10 cellular contexts compared by ENCODE assay signal in the genomic region with DNA sequence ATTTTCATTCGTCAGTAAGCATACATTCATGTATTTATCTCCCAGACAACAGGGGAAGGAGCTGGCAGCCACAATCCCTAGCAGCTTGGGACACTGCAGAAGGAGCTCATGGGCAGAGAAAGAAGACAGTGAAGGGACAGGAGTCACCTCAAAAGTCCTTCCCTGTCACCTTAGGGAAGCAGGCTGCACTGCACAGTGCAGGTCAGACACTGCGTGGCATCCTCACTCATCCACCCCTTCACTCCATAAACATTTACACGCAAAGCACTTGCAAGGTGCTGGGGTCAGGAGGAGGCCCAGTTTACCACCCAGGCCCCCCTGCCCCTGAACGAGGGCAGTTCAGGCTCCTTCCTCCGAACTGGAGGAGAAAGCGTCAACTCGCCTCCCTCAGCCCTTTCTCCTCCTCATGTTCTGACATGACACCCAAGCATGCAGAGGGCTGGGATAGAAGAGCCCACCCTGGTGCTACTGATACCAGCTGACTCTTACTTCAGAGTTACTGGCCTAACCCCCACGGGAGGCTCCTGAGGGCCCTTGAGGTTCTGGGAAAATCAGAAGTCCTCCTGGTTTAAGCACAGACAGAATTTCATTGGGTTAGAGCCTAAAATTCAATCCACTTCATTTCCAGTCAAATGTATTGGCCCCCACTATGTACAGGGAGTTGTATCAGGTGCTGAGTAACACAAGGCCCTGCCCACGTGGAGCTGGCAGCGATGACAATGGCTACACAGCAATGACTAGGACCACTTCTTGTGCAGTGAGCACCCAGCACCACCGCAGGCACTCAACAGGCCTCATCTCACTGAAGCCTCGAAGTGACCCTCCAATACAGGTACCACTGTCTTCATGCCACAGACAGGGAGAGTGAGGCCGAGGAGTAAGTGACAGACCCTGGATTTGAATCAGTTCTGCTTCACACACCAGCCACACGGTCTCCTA.
A peak's percentile ranks its signal among the peaks of the same experiment; 100 is the strongest.
DNase-seq lines count a peak whose midpoint lies in the region; ATAC-seq, FAIRE-seq and TF ChIP-seq lines count a peak whose summit lies in the region.
"Had no signal": no experiment of that assay in that cellular context is flagged by ENCODE, and none has a peak within 500 bp of the region (broad histone marks: within the 10 kb centered on the region; RNA-seq: fewer than 3 reads in every experiment).

No MANE protein-coding gene starts in this region.

- no peaks in the 10 kb centered on the region for H3K27me3 ChIP-seq in cardiac muscle cell
- H3K27me3 ChIP-seq in small intestine (ENCODE audit: control insufficient read depth in 2 of 2, insufficient read depth in 2 of 2, low read length in 2 of 2) = no peaks in the 10 kb centered on the region

- ATAC-seq in GM18498 (IDR thresholded peaks at IDR 0.05; ENCODE audit: unreplicated experiment) = peak; percentile 17
- ATAC-seq in HG03045 (IDR thresholded peaks at IDR 0.05; ENCODE audit: unreplicated experiment) = no peak

- 67 to 79% (median 75%) methylated on average over 14 of the region's 14 CpGs for WGBS in small intestine, 3 donors

- peak overlapping the region; percentile 28 for H3K27ac ChIP-seq in cardiac muscle cell
- H3K27ac ChIP-seq in small intestine (ENCODE audit: low read depth in 1 of 2, low read length in 1 of 2) = peak overlapping the region; percentile 78 to 84

- H3K4me1 ChIP-seq in cardiac muscle cell (ENCODE audit: low read depth) = peaks cover 32% of the 10 kb centered on the region
- peaks cover 0 to 19% of the 10 kb centered on the region in 2 donors for H3K4me1 ChIP-seq in small intestine (ENCODE audit: control insufficient read depth in 2 of 2, insufficient read depth in 1 of 2, low read depth in 1 of 2, low read length in 1 of 2)

- TF ChIP-seq CTCF in WI38 (IDR thresholded peaks at IDR 0.05; ENCODE audit: low read depth, low read length) (0 out of 2 replicates have a peak, but pooled peaks have one; percentile 2), cardiac muscle cell (IDR thresholded peaks at IDR 0.05; ENCODE audit: low read depth, low read length) (no peak)

- H3K4me3 ChIP-seq in WI38 (ENCODE audit: low read depth, low read length) = no peak overlapping the region
- H3K4me3 ChIP-seq in cardiac muscle cell = no peak overlapping the region
- H3K4me3 ChIP-seq in small intestine (ENCODE audit: low read depth in 1 of 2, low read length in 2 of 2) = no peak overlapping the region

- no peaks in the 10 kb centered on the region for H3K9me3 ChIP-seq in cardiac muscle cell (ENCODE audit: low read depth)
- no peaks in the 10 kb centered on the region for H3K9me3 ChIP-seq in small intestine (ENCODE audit: control insufficient read depth, low read depth)

- DNase-seq in cardiac muscle cell (ENCODE audit: low read depth in 1 of 2, low spot score in 1 of 2) = peak in 1 of 2 donors; percentile 26
- DNase-seq in small intestine = no peak
- DNase-seq in NCI-H226 = no peak
- no peak for DNase-seq in NCI-H187 (lab: John Stamatoyannopoulos, UW)
- DNase-seq in RKO (ENCODE audit: low spot score) = no peak
- DNase-seq: cortex of kidney, NCI-H2227 treated with DMSO at 0.1 percent for 48 hours had no signal

- H3K36me3 ChIP-seq in cardiac muscle cell = no peaks in the 10 kb centered on the region
- H3K36me3 ChIP-seq in small intestine (ENCODE audit: control insufficient read depth in 2 of 2, insufficient read depth in 2 of 2, low read length in 2 of 2) = no peaks in the 10 kb centered on the region

- no peak for FAIRE-seq in small intestine (lab: Jason Lieb, UNC)
